In genomic region chr3:79917561-79917960, GRCh38 we compare ENCODE assay signal across 14 cellular contexts.
DNase-seq lines count a peak whose midpoint lies in the region; ATAC-seq and TF ChIP-seq lines count a peak whose summit lies in the region.
"Had no signal": no experiment of that assay in that cellular context is flagged by ENCODE, and none has a peak within 500 bp of the region (broad histone marks: within the 10 kb centered on the region; RNA-seq: fewer than 3 reads in every experiment).

No MANE protein-coding gene starts in this region.

- H3K36me3 Mint-ChIP-seq in GM23338 (ENCODE audit: low read depth) (no peaks in the 10 kb centered on the region), WTC11 (no peaks in the 10 kb centered on the region)
- H3K36me3 Mint-ChIP-seq: CD4-positive, alpha-beta memory T cell had no signal

- H2AFZ ChIP-seq in GM23338, result no peak overlapping the region
- H2AFZ ChIP-seq: GM23248 had no signal

- H3K4me3 ChIP-seq in GM23338, result no peak overlapping the region
- H3K4me3 ChIP-seq: GM23248 had no signal

- H3K9me2 ChIP-seq in GM23338 (ENCODE audit: insufficient read depth), result no peaks in the 10 kb centered on the region

- no peaks in the 10 kb centered on the region for H3K79me2 ChIP-seq in GM23338 (replicated peaks; ENCODE audit: insufficient read depth)

- H3K27me3 Mint-ChIP-seq in GM23338 (ENCODE audit: insufficient read depth, low read depth, poor library complexity), result no peaks in the 10 kb centered on the region
- H3K27me3 Mint-ChIP-seq in WTC11 (ENCODE audit: low read depth), result no peaks in the 10 kb centered on the region
- H3K27me3 Mint-ChIP-seq: CD4-positive, alpha-beta memory T cell had no signal

- TF ChIP-seq CTCF in GM23338 (conservative IDR thresholded peaks at IDR 0.05; ENCODE audit: low read depth in 2 of 2) (no peak), WTC11 (IDR thresholded peaks at IDR 0.05) (no peak)

- H3K27ac Mint-ChIP-seq in GM23338, result no peak overlapping the region
- 0 out of 2 replicates have a peak overlapping the region, but pooled peaks have one; percentile 24 for H3K27ac Mint-ChIP-seq in WTC11
- H3K27ac Mint-ChIP-seq: CD4-positive, alpha-beta memory T cell had no signal

- no peaks in the 10 kb centered on the region for H3K27me3 ChIP-seq in GM23338 (ENCODE audit: insufficient read depth)

- H3K4me2 ChIP-seq in GM23338, result no peak overlapping the region

- no peaks in the 10 kb centered on the region for H3F3A ChIP-seq in GM23338 (replicated peaks; ENCODE audit: low read depth)

- H3K27ac ChIP-seq in GM23338 (ENCODE audit: low read depth), result no peak overlapping the region
- H3K27ac ChIP-seq: GM23248 had no signal

- H3K9me3 Mint-ChIP-seq in GM23338 (no peaks in the 10 kb centered on the region), WTC11 (no peaks in the 10 kb centered on the region)
- H3K9me3 Mint-ChIP-seq: H9 had no signal

- DNase-seq in GM23338 (ENCODE audit: low spot score), result peak; percentile 12
- no peak for DNase-seq in WTC11 (ENCODE audit: low spot score)
- DNase-seq in kidney tubule cell (ENCODE audit: low spot score), result peak; percentile 1
- DNase-seq in pons (ENCODE audit: low spot score), result no peak
- no peak for DNase-seq in NCI-H82 treated with DMSO at 0.1 percent for 48 hours (lab: John Stamatoyannopoulos, UW; ENCODE audit: unreplicated experiment)
- DNase-seq: C1 segment of cervical spinal cord; CD4-positive, alpha-beta memory T cell; COR-L47; DMS153; DND-41; GM23248; H9 had no signal

- H3K36me3 ChIP-seq in GM23338 (ENCODE audit: insufficient read depth), result no peaks in the 10 kb centered on the region

- no peaks in the 10 kb centered on the region for H3K4me1 Mint-ChIP-seq in GM23338
- H3K4me1 Mint-ChIP-seq in WTC11, result 0 out of 2 replicates have a peak, but pooled peaks cover 5% of the 10 kb centered on the region
- H3K4me1 Mint-ChIP-seq: CD4-positive, alpha-beta memory T cell; H9 had no signal

- H3K4me1 ChIP-seq in GM23338 (ENCODE audit: insufficient read depth), result no peaks in the 10 kb centered on the region

- no peaks in the 10 kb centered on the region for H4K20me1 ChIP-seq in GM23338 (replicated peaks; ENCODE audit: insufficient read depth)

- CTCF ChIA-PET in WTC11 (lab: Charles Lee), result no interaction called here

- H3K4me3 Mint-ChIP-seq in GM23338 (no peak overlapping the region), WTC11 (no peak overlapping the region)
- H3K4me3 Mint-ChIP-seq: CD4-positive, alpha-beta memory T cell; H9 had no signal

- POLR2A ChIA-PET in WTC11 (lab: Charles Lee), result interaction anchor here (0.7 kb wide), 2 partner anchors 20 to 25 kb away, joined by 5 to 6 read pairs; no protein-coding TSS in a partner anchor

- ATAC-seq in GM23338, result peak; percentile 45; the same call in 2 of the 3 replicates
- ATAC-seq in WTC11, result peak; percentile 65
- no peak for ATAC-seq in GM21528 (IDR thresholded peaks at IDR 0.05; ENCODE audit: low FRiP score, unreplicated experiment)
- ATAC-seq: HCT116 had no signal

TF ChIP-seq in GM23338, 12 proteins besides CTCF, POLR2A, EP300 and RAD21 (continues in another document):
- TF ChIP-seq EZH2phosphoT487 (IDR thresholded peaks at IDR 0.05; ENCODE audit: unreplicated experiment), result no peak
- no peak for TF ChIP-seq ZNF114 (CRISPR knock-in tag; IDR thresholded peaks at IDR 0.05)
- no peak for TF ChIP-seq ZNF331 (CRISPR knock-in tag; IDR thresholded peaks at IDR 0.05; ENCODE audit: low read depth)
- TF ChIP-seq, protein P1, sequence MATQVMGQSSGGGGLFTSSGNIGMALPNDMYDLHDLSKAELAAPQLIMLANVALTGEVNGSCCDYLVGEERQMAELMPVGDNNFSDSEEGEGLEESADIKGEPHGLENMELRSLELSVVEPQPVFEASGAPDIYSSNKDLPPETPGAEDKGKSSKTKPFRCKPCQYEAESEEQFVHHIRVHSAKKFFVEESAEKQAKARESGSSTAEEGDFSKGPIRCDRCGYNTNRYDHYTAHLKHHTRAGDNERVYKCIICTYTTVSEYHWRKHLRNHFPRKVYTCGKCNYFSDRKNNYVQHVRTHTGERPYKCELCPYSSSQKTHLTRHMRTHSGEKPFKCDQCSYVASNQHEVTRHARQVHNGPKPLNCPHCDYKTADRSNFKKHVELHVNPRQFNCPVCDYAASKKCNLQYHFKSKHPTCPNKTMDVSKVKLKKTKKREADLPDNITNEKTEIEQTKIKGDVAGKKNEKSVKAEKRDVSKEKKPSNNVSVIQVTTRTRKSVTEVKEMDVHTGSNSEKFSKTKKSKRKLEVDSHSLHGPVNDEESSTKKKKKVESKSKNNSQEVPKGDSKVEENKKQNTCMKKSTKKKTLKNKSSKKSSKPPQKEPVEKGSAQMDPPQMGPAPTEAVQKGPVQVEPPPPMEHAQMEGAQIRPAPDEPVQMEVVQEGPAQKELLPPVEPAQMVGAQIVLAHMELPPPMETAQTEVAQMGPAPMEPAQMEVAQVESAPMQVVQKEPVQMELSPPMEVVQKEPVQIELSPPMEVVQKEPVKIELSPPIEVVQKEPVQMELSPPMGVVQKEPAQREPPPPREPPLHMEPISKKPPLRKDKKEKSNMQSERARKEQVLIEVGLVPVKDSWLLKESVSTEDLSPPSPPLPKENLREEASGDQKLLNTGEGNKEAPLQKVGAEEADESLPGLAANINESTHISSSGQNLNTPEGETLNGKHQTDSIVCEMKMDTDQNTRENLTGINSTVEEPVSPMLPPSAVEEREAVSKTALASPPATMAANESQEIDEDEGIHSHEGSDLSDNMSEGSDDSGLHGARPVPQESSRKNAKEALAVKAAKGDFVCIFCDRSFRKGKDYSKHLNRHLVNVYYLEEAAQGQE (IDR thresholded peaks at IDR 0.05; ENCODE audit: unreplicated experiment), result no peak
- TF ChIP-seq STAT1 (IDR thresholded peaks at IDR 0.05; ENCODE audit: unreplicated experiment), result no peak
- TF ChIP-seq, protein P2, sequence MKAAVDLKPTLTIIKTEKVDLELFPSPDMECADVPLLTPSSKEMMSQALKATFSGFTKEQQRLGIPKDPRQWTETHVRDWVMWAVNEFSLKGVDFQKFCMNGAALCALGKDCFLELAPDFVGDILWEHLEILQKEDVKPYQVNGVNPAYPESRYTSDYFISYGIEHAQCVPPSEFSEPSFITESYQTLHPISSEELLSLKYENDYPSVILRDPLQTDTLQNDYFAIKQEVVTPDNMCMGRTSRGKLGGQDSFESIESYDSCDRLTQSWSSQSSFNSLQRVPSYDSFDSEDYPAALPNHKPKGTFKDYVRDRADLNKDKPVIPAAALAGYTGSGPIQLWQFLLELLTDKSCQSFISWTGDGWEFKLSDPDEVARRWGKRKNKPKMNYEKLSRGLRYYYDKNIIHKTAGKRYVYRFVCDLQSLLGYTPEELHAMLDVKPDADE (IDR thresholded peaks at IDR 0.05), result no peak

TF ChIP-seq in WTC11, 78 proteins besides CTCF, POLR2A, EP300 and RAD21:
- TF ChIP-seq, protein P3, sequence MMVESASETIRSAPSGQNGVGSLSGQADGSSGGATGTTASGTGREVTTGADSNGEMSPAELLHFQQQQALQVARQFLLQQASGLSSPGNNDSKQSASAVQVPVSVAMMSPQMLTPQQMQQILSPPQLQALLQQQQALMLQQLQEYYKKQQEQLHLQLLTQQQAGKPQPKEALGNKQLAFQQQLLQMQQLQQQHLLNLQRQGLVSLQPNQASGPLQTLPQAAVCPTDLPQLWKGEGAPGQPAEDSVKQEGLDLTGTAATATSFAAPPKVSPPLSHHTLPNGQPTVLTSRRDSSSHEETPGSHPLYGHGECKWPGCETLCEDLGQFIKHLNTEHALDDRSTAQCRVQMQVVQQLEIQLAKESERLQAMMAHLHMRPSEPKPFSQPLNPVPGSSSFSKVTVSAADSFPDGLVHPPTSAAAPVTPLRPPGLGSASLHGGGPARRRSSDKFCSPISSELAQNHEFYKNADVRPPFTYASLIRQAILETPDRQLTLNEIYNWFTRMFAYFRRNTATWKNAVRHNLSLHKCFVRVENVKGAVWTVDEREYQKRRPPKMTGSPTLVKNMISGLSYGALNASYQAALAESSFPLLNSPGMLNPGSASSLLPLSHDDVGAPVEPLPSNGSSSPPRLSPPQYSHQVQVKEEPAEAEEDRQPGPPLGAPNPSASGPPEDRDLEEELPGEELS (CRISPR knock-in tag; IDR thresholded peaks at IDR 0.05), result no peak
- no peak for TF ChIP-seq ZNF396 (CRISPR knock-in tag; IDR thresholded peaks at IDR 0.05; ENCODE audit: borderline replicate concordance)
- no peak for TF ChIP-seq NR3C1 (CRISPR knock-in tag; conservative IDR thresholded peaks at IDR 0.05; ENCODE audit: low read depth)
- no peak for TF ChIP-seq MLX (CRISPR knock-in tag; IDR thresholded peaks at IDR 0.05)
- no peak for TF ChIP-seq ZNF138 (CRISPR knock-in tag; conservative IDR thresholded peaks at IDR 0.05)

Comparison
In these comparisons a context has a peak if more than half of its experiments do, and no peak if none do; other contexts are left out.
1. DNase-seq: peak in GM23338 (single experiment) and kidney tubule cell (single experiment); none in WTC11 (single experiment), pons (single experiment) and NCI-H82 treated with DMSO at 0.1 percent for 48 hours (single experiment).